8 cellular contexts compared by ENCODE assay signal in the genomic region with DNA sequence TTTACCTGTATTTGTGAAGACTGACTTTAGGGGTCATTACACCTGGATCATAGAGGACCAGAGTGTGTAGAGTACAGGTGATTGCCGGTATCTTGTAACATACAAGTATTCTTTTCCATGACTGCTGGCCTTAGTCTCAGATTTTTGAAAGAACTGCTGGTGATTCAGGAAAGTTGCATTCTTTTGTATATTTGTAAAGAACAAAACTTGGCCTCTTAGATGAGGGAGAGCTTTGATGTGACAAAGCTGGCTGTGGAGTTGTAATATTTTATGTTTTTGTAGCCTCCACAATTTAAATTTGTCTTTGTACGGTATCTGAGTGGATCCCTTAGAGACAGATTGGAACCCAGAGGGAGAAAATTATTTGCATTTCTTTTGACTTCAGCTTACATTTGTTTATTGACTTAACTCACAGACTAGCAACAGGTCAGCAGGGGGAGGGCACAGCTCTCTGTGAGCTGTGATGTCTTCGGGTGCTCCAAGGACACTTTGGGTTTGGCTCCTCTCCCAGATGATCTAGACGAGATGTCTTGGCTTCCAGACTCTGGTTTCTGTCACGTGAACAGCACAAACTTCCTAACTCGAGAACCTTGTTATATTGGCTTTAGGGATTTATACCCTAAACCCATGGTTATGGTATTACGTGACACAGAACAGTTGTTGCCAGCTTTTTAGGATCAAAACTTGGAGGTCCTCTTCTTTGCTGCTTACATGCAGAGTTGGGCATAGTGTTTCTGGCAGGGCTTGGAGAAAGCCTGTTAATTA.
DNase-seq lines count a peak whose midpoint lies in the region; ATAC-seq and TF ChIP-seq lines count a peak whose summit lies in the region.

No MANE protein-coding gene starts in this region.

- H3K23ac ChIP-seq in trophoblast cell (ENCODE audit: low read length): no peak overlapping the region

- peaks cover 4 to 13% (median 5%) of the 10 kb centered on the region in 3 donors for H3K4me1 Mint-ChIP-seq in T-cell

- H3K36me3 Mint-ChIP-seq in T-cell: peaks cover 20% of the 10 kb centered on the region

- H3K9ac ChIP-seq in trophoblast cell (ENCODE audit: low read length): no peak overlapping the region

- no peak for TF ChIP-seq CTCF in GM13977 (IDR thresholded peaks at IDR 0.05; ENCODE audit: extremely low read depth, insufficient read depth, missing control alignments)

- no peaks in the 10 kb centered on the region for H3K27me3 Mint-ChIP-seq in T-cell

- H2AK5ac ChIP-seq in trophoblast cell (ENCODE audit: low read length): no peak overlapping the region

- peak; percentile 94 for DNase-seq in EL
- peak; percentile 86 for DNase-seq in NCI-H526 treated with DMSO at 0.1 percent for 48 hours (lab: John Stamatoyannopoulos, UW)
- no peak for DNase-seq in trophoblast cell
- no peak for DNase-seq in stimulated activated CD4-positive, alpha-beta T cell treated with anti-CD3 and anti-CD28 coated beads, Interleukin-4, amount 100 ng/mL, for 24 hours
- DNase-seq in T-cell: no peak
- DNase-seq in GM13977 (ENCODE audit: low spot score): no peak
- DNase-seq in NCI-H524 treated with DMSO at 0.1 percent for 48 hours (lab: John Stamatoyannopoulos, UW): no peak

- H2AFZ ChIP-seq in trophoblast cell (ENCODE audit: insufficient read depth, low read length, poor library complexity): no peak overlapping the region

- H3K4ac ChIP-seq in trophoblast cell (ENCODE audit: low read depth, low read length): no peak overlapping the region

- POLR2A ChIA-PET in T-cell (lab: Charles Lee): no interaction called here

- no peak overlapping the region for H2BK5ac ChIP-seq in trophoblast cell (ENCODE audit: low read depth, low read length, poor library complexity)

- H3K4me2 ChIP-seq in trophoblast cell (ENCODE audit: low read length): no peak overlapping the region

- no peak overlapping the region for H4K8ac ChIP-seq in trophoblast cell (ENCODE audit: low read depth, low read length)

- peaks cover 9 to 11% of the 10 kb centered on the region in 2 experiments for H3K4me1 ChIP-seq in trophoblast cell (ENCODE audit: control insufficient read depth in 1 of 2, insufficient read depth in 2 of 2, low read length in 2 of 2)

- H3K18ac ChIP-seq in trophoblast cell (ENCODE audit: low read length): peak overlapping the region; percentile 19

- no peaks in the 10 kb centered on the region for H3K9me3 ChIP-seq in trophoblast cell (ENCODE audit: insufficient read depth, low read depth, low read length)

- no peak overlapping the region for H3K27ac ChIP-seq in trophoblast cell (ENCODE audit: low read depth, low read length)

- no peak overlapping the region for H3K4me3 Mint-ChIP-seq in T-cell

- no peak overlapping the region for H4K91ac ChIP-seq in trophoblast cell (ENCODE audit: low read depth, low read length)

- no peak overlapping the region for H2BK120ac ChIP-seq in trophoblast cell (ENCODE audit: insufficient read depth, low read length, poor library complexity)

- H3K4me3 ChIP-seq in trophoblast cell (ENCODE audit: low read depth, low read length): no peak overlapping the region

- no peak overlapping the region for H4K12ac ChIP-seq in trophoblast cell (ENCODE audit: low read depth, low read length)

- no peaks in the 10 kb centered on the region for H3K27me3 ChIP-seq in trophoblast cell (ENCODE audit: insufficient read depth, low read length)

- H3K9me3 Mint-ChIP-seq in T-cell: no peaks in the 10 kb centered on the region

- ATAC-seq in esophagus mucosa (peak; percentile 41), T-cell (replicated peaks in 1 of 4) (no peak)

- H3K27ac Mint-ChIP-seq in T-cell: no peak overlapping the region

- no peaks in the 10 kb centered on the region for H3K79me1 ChIP-seq in trophoblast cell (ENCODE audit: low read length)

- H3K79me2 ChIP-seq in trophoblast cell (ENCODE audit: control insufficient read depth, insufficient read depth, low read length, poor library complexity): no peaks in the 10 kb centered on the region

- H3K14ac ChIP-seq in trophoblast cell (ENCODE audit: low read length): no peak overlapping the region

- in situ Hi-C loops in GM13977 (cut with MboI; ENCODE audit: low pct_unique_long_range_greater_than_20kb, low sequenced_read_pairs, unreplicated experiment): no loop called here

- CTCF ChIA-PET in T-cell (lab: Charles Lee): interaction anchor here in 1 of 2 donors (0.6 kb wide), 1 partner anchor 12 kb away, joined by 3 read pairs; no protein-coding TSS in a partner anchor

- H3K36me3 ChIP-seq in trophoblast cell (ENCODE audit: control insufficient read depth in 1 of 2, insufficient read depth in 2 of 2, low read length in 2 of 2): no peaks in the 10 kb centered on the region

- no peak overlapping the region for H2BK12ac ChIP-seq in trophoblast cell (ENCODE audit: low read length)

- no CpG with 5 or more reads among the region's 7 CpGs for WGBS in trophoblast cell (ENCODE audit: extremely low coverage, insufficient coverage, insufficient read length)

Comparison
In these comparisons a context has a peak if more than half of its experiments do, and no peak if none do; other contexts are left out.
1. DNase-seq: peak in EL (single experiment) and NCI-H526 treated with DMSO at 0.1 percent for 48 hours (single experiment); none in trophoblast cell (0 of 2), stimulated activated CD4-positive, alpha-beta T cell treated with anti-CD3 and anti-CD28 coated beads, Interleukin-4, amount 100 ng/mL, for 24 hours (single experiment), T-cell (0 of 34), GM13977 (single experiment) and NCI-H524 treated with DMSO at 0.1 percent for 48 hours (single experiment).